In the genomic region with DNA sequence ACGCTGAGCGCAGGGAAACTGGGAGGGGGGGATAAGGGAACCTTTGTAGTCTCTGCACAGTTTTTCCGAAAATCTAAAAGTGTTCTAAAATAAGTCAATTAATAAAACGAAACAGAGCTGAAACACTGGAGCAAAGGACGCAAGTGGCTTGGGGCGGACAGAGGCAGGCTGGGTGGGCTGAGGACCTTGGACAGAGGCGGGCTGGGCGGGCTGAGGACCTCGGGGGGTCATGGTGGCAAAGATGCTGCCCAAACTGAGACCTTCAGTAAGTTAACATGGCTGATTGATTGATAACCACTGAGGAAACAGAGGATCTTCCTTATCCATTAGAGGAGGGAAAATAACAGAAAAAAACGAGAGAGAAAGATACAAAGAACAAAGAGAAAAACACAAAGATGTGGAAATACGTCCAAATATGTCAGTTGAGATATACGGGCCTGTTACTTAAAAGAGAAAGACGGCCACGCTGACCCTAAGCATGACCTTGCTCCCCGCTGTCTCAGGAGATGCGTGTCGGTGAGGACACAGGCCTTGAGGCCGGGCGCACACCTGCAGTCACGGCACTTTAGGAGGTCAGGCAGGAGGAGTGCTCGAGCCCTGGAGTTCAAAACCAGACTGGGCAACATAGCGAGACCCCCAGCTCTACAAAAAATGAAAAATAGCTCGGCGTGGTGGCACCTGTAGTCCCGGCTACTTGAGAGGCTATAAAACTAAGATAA, we compare ENCODE assay signal across 19 cellular contexts.
DNase-seq lines count a peak whose midpoint lies in the region; ATAC-seq and TF ChIP-seq lines count a peak whose summit lies in the region.
"Had no signal": no experiment of that assay in that cellular context is flagged by ENCODE, and none has a peak within 500 bp of the region (broad histone marks: within the 10 kb centered on the region; RNA-seq: fewer than 3 reads in every experiment).

No MANE protein-coding gene starts in this region.

- H3K9me3 Mint-ChIP-seq in CD14-positive monocyte (peaks cover 0 to 3% (median 0%) of the 10 kb centered on the region in 7 donors), neural progenitor cell (no peaks in the 10 kb centered on the region)
- H3K9me3 Mint-ChIP-seq in activated T-helper 2 cell treated with anti-CD3 and anti-CD28 coated beads, Interferon-gamma antibody, Interleukin-2, Interleukin-4, amounts not matched to agents 10 μg/mL and 5 μg/mL and 100 μg/mL, durations not matched to agents 14 hours and 24 hours and 36 hours = no peaks in the 10 kb centered on the region

- H3K4me1 ChIP-seq in BLaER1 = peaks cover 98% of the 10 kb centered on the region
- no peaks in the 10 kb centered on the region for H3K4me1 ChIP-seq in neural progenitor cell
- H3K4me1 ChIP-seq: Peyer's patch, SJSA1 had no signal

- H4K20me1 ChIP-seq in BLaER1 = peaks cover 14% of the 10 kb centered on the region
- no peaks in the 10 kb centered on the region for H4K20me1 ChIP-seq in neural progenitor cell (ENCODE audit: low read depth)

- intact Hi-C loops in CD14-positive monocyte (cut with micrococcal nuclease) = no loop called here
- intact Hi-C loops in activated T-helper 2 cell treated with anti-CD3 and anti-CD28 coated beads, Interferon-gamma antibody, Interleukin-2, Interleukin-4, amounts not matched to agents 10 μg/mL and 5 μg/mL and 100 μg/mL, durations not matched to agents 14 hours and 24 hours and 36 hours (cut with micrococcal nuclease) = no loop called here

- H3K9ac ChIP-seq in BLaER1 (no peak overlapping the region), neural progenitor cell (no peak overlapping the region)

- peaks cover 0 to 5% of the 10 kb centered on the region in 2 donors for H3K36me3 Mint-ChIP-seq in CD14-positive monocyte
- no peaks in the 10 kb centered on the region for H3K36me3 Mint-ChIP-seq in activated T-helper 2 cell treated with anti-CD3 and anti-CD28 coated beads, Interferon-gamma antibody, Interleukin-2, Interleukin-4, amounts not matched to agents 10 μg/mL and 5 μg/mL and 100 μg/mL, durations not matched to agents 14 hours and 24 hours and 36 hours (ENCODE audit: low read depth)
- H3K36me3 Mint-ChIP-seq in neural progenitor cell = peaks cover 8% of the 10 kb centered on the region

- H3K36me3 ChIP-seq in BLaER1 (0 out of 2 replicates have a peak, but pooled peaks cover 12% of the 10 kb centered on the region), neural progenitor cell (no peaks in the 10 kb centered on the region)
- H3K36me3 ChIP-seq: SJSA1 had no signal

- DNase-seq in CD14-positive monocyte (ENCODE audit: low spot score) (no peak), neural progenitor cell (ENCODE audit: low spot score) (no peak), left lobe of liver (ENCODE audit: low spot score) (no peak), MV-4-11 (lab: John Stamatoyannopoulos, UW) (no peak)
- no peak for DNase-seq in activated T-helper 2 cell treated with anti-CD3 and anti-CD28 coated beads, Interferon-gamma antibody, Interleukin-2, Interleukin-4, amounts not matched to agents 10 μg/mL and 5 μg/mL and 100 μg/mL, durations not matched to agents 14 hours and 24 hours and 36 hours (ENCODE audit: low spot score)
- DNase-seq: ACHN, DMS53, GDM1, GOT3, NCI-H1105 treated with DMSO at 0.1 percent for 48 hours, NCI-H2029 treated with DMSO at 0.1 percent for 48 hours, NCI-H226, NCI-H524 treated with DMSO at 0.1 percent for 48 hours, Peyer's patch had no signal

- H3K27ac ChIP-seq in BLaER1 (peak overlapping the region; percentile 97; the same call in 1 of the 2 replicates), neural progenitor cell (no peak overlapping the region)
- H3K27ac ChIP-seq: C4-2B, Peyer's patch, SJSA1 had no signal

- TF ChIP-seq CTCF in CD14-positive monocyte (IDR thresholded peaks at IDR 0.05) (no peak), neural progenitor cell (IDR thresholded peaks at IDR 0.05) (no peak)

- no peaks in the 10 kb centered on the region for H3K27me3 ChIP-seq in BLaER1
- H3K27me3 ChIP-seq in neural progenitor cell = no peaks in the 10 kb centered on the region
- H3K27me3 ChIP-seq: Peyer's patch, SJSA1 had no signal

- H3K4me3 Mint-ChIP-seq in CD14-positive monocyte (no peak overlapping the region), neural progenitor cell (no peak overlapping the region)
- no peak overlapping the region for H3K4me3 Mint-ChIP-seq in activated T-helper 2 cell treated with anti-CD3 and anti-CD28 coated beads, Interferon-gamma antibody, Interleukin-2, Interleukin-4, amounts not matched to agents 10 μg/mL and 5 μg/mL and 100 μg/mL, durations not matched to agents 14 hours and 24 hours and 36 hours (ENCODE audit: low read depth)

- ATAC-seq in left lobe of liver (no peak), HG03442 (IDR thresholded peaks at IDR 0.05; ENCODE audit: unreplicated experiment) (no peak)
- ATAC-seq: HCT116 had no signal

- H3K27me3 Mint-ChIP-seq in CD14-positive monocyte (ENCODE audit: low read depth in 3 of 3) = peaks cover 1 to 3% (median 2%) of the 10 kb centered on the region in 3 donors
- H3K27me3 Mint-ChIP-seq in activated T-helper 2 cell treated with anti-CD3 and anti-CD28 coated beads, Interferon-gamma antibody, Interleukin-2, Interleukin-4, amounts not matched to agents 10 μg/mL and 5 μg/mL and 100 μg/mL, durations not matched to agents 14 hours and 24 hours and 36 hours (ENCODE audit: low read depth) = no peaks in the 10 kb centered on the region
- H3K27me3 Mint-ChIP-seq in neural progenitor cell (ENCODE audit: insufficient read depth, low read depth) = no peaks in the 10 kb centered on the region

- H3K27ac Mint-ChIP-seq in CD14-positive monocyte = peak overlapping the region in 4 of 7 donors; percentile 0 to 80 (median 34)
- peak overlapping the region; percentile 27 for H3K27ac Mint-ChIP-seq in activated T-helper 2 cell treated with anti-CD3 and anti-CD28 coated beads, Interferon-gamma antibody, Interleukin-2, Interleukin-4, amounts not matched to agents 10 μg/mL and 5 μg/mL and 100 μg/mL, durations not matched to agents 14 hours and 24 hours and 36 hours
- H3K27ac Mint-ChIP-seq in neural progenitor cell = peak overlapping the region; percentile 36

- no peak overlapping the region for H2AFZ ChIP-seq in neural progenitor cell (replicated peaks)

- H3K4me1 Mint-ChIP-seq in CD14-positive monocyte (peaks cover 17% of the 10 kb centered on the region), neural progenitor cell (peaks cover 9% of the 10 kb centered on the region)
- no peaks in the 10 kb centered on the region for H3K4me1 Mint-ChIP-seq in activated T-helper 2 cell treated with anti-CD3 and anti-CD28 coated beads, Interferon-gamma antibody, Interleukin-2, Interleukin-4, amounts not matched to agents 10 μg/mL and 5 μg/mL and 100 μg/mL, durations not matched to agents 14 hours and 24 hours and 36 hours (ENCODE audit: low read depth)

- H3K4me2 ChIP-seq in BLaER1 (peak overlapping the region; percentile 99), neural progenitor cell (no peak overlapping the region)

- no peak overlapping the region for H3K4me3 ChIP-seq in BLaER1
- no peak overlapping the region for H3K4me3 ChIP-seq in neural progenitor cell
- H3K4me3 ChIP-seq: Peyer's patch, SJSA1 had no signal

- no peaks in the 10 kb centered on the region for H3F3A ChIP-seq in neural progenitor cell (ENCODE audit: low read depth)

- no peaks in the 10 kb centered on the region for H3K79me2 ChIP-seq in neural progenitor cell (ENCODE audit: low read depth)

- no peaks in the 10 kb centered on the region for H3K9me3 ChIP-seq in BLaER1
- H3K9me3 ChIP-seq in neural progenitor cell (ENCODE audit: low read depth) = no peaks in the 10 kb centered on the region
- H3K9me3 ChIP-seq: Peyer's patch, SJSA1 had no signal
